In the genomic region with DNA sequence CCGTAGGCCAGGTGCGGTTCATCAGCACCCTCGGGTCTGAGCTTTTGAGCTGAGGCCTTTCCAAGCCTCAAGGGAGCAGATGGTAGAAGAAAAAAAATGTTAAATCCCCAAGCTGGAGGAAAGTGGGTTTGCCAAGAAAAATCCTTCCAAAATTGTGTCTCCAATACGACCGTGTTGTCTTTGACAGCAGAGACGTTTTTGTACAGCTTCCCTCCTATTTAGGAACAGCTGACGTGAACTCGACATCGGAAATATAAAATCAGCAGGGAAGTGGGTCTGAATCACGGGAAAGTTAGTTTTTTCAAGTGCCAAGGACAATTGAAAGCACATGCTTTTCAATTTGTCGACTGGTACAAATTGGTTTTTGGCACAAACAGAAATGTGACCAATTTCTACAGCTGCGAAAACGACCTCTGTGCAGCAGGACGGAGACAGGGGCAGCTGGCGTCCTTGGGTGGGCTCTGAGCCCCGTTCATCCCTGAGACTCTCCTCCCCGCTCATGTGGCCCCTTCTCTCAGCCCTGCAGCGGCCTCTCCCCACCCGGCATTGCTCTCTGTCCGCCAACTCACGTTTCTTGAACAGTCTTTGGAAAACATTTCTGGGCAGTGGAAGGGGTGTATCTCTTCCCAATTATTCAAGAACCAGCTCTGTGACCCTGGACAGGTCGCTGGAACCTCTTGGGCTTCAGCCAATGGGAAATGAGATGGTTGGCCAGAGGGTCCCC, we compare ENCODE assay signal across 15 cellular contexts.
DNase-seq lines count a peak whose midpoint lies in the region; ATAC-seq and TF ChIP-seq lines count a peak whose summit lies in the region.
"Had no signal": no experiment of that assay in that cellular context is flagged by ENCODE, and none has a peak within 500 bp of the region (broad histone marks: within the 10 kb centered on the region; RNA-seq: fewer than 3 reads in every experiment).

No MANE protein-coding gene starts in this region.

- TF ChIP-seq CTCF in heart left ventricle (IDR thresholded peaks at IDR 0.05) = no peak

- POLR2A ChIA-PET in activated CD4-positive, alpha-beta T cell treated with anti-CD3 and anti-CD28 coated beads, Interleukin-2, amount 10 ng/mL, durations not matched to agents 7 days and 5 days (lab: Charles Lee) = no interaction called here

- peak; percentile 74 for DNase-seq in G401 (ENCODE audit: low spot score)
- peak; percentile 30 for DNase-seq in globus pallidus (ENCODE audit: low spot score)
- DNase-seq in posterior vena cava (ENCODE audit: low spot score) = peak; percentile 53
- DNase-seq in activated CD4-positive, alpha-beta T cell treated with anti-CD3 and anti-CD28 coated beads, Interleukin-2, amount 10 ng/mL, durations not matched to agents 7 days and 5 days = no peak
- no peak for DNase-seq in DMS79 treated with DMSO at 0.1 percent for 48 hours (lab: John Stamatoyannopoulos, UW)
- DNase-seq in heart left ventricle = no peak

- peaks cover 3% of the 10 kb centered on the region for H3K4me1 Mint-ChIP-seq in activated CD4-positive, alpha-beta T cell treated with anti-CD3 and anti-CD28 coated beads, Interleukin-2, amount 10 ng/mL, durations not matched to agents 7 days and 5 days

- ATAC-seq in GM18907 (IDR thresholded peaks at IDR 0.05; ENCODE audit: unreplicated experiment) (no peak), heart left ventricle (no peak)

- H3K27me3 Mint-ChIP-seq in activated CD4-positive, alpha-beta T cell treated with anti-CD3 and anti-CD28 coated beads, Interleukin-2, amount 10 ng/mL, durations not matched to agents 7 days and 5 days = peaks cover 8% of the 10 kb centered on the region

- H3K4me1 ChIP-seq in heart left ventricle = peaks cover 0 to 14% (median 7%) of the 10 kb centered on the region in 12 donors

- WGBS in heart left ventricle, 4 donors = 70 to 73% (median 72%) methylated on average over 22 of the region's 22 CpGs

- CTCF ChIA-PET in activated CD4-positive, alpha-beta T cell treated with anti-CD3 and anti-CD28 coated beads, Interleukin-2, amount 10 ng/mL, durations not matched to agents 7 days and 5 days (lab: Charles Lee) = interaction anchor here (0.6 to 3.4 kb wide), 5 partner anchors 10 to 459 kb away, joined by 3 to 15 read pairs (median 3); no protein-coding TSS in a partner anchor

- intact Hi-C loops in posterior vena cava (cut with DNase I) (no loop called here), heart left ventricle (cut with DNase I) (loop anchor here in 2 of 10 donors (5.0 to 10.0 kb wide), 2 partner anchors 434 to 852 kb away; no protein-coding TSS in a partner anchor)

- TF ChIP-seq POLR2A in heart left ventricle (IDR thresholded peaks at IDR 0.05) = no peak

- no peaks in the 10 kb centered on the region for H3K9me3 Mint-ChIP-seq in activated CD4-positive, alpha-beta T cell treated with anti-CD3 and anti-CD28 coated beads, Interleukin-2, amount 10 ng/mL, durations not matched to agents 7 days and 5 days
- H3K9me3 Mint-ChIP-seq: activated T-cell treated with anti-CD3 and anti-CD28 coated beads, Interleukin-2, amount 50 U/mL, for 72 hours had no signal

- in situ Hi-C loops in G401 (cut with HindIII; ENCODE audit: low sequenced_read_pairs) = no loop called here

- no peak overlapping the region for H3K4me3 Mint-ChIP-seq in activated CD4-positive, alpha-beta T cell treated with anti-CD3 and anti-CD28 coated beads, Interleukin-2, amount 10 ng/mL, durations not matched to agents 7 days and 5 days

- no peaks in the 10 kb centered on the region for H3K36me3 Mint-ChIP-seq in activated CD4-positive, alpha-beta T cell treated with anti-CD3 and anti-CD28 coated beads, Interleukin-2, amount 10 ng/mL, durations not matched to agents 7 days and 5 days (ENCODE audit: low read depth)
- H3K36me3 Mint-ChIP-seq: activated naive CD4-positive, alpha-beta T cell treated with anti-CD3 and anti-CD28 coated beads, Interleukin-2, amount 10 ng/mL, durations not matched to agents 7 days and 5 days had no signal

- H3K27ac ChIP-seq in angular gyrus (ENCODE audit: low read depth, low read length) = peak overlapping the region; percentile 23
- no peak overlapping the region for H3K27ac ChIP-seq in heart left ventricle
- H3K27ac ChIP-seq: gastroesophageal sphincter, ovary, RWPE1, sigmoid colon, vagina had no signal

- H3K9me3 ChIP-seq in heart left ventricle = peaks cover 0 to 9% (median 0%) of the 10 kb centered on the region in 12 donors
- H3K9me3 ChIP-seq: ovary, sigmoid colon, vagina had no signal

- no peak overlapping the region for H3K27ac Mint-ChIP-seq in activated CD4-positive, alpha-beta T cell treated with anti-CD3 and anti-CD28 coated beads, Interleukin-2, amount 10 ng/mL, durations not matched to agents 7 days and 5 days
- H3K27ac Mint-ChIP-seq: activated naive CD4-positive, alpha-beta T cell treated with anti-CD3 and anti-CD28 coated beads, Interleukin-2, amount 10 ng/mL, durations not matched to agents 7 days and 5 days; activated T-cell treated with anti-CD3 and anti-CD28 coated beads, Interleukin-2, amount 50 U/mL, for 72 hours had no signal

- H3K4me3 ChIP-seq in heart left ventricle = no peak overlapping the region
- H3K4me3 ChIP-seq: ovary had no signal

- peaks cover 11 to 41% (median 16%) of the 10 kb centered on the region in 9 donors for H3K27me3 ChIP-seq in heart left ventricle
- H3K27me3 ChIP-seq: ovary, vagina had no signal

- no peaks in the 10 kb centered on the region for H3K36me3 ChIP-seq in heart left ventricle
- H3K36me3 ChIP-seq: gastroesophageal sphincter, ovary, sigmoid colon, vagina had no signal

Comparison
In these comparisons a context has a peak if more than half of its experiments do, and no peak if none do; other contexts are left out.
1. DNase-seq: peak in G401 (single experiment), globus pallidus (single experiment) and posterior vena cava (single experiment); none in activated CD4-positive, alpha-beta T cell treated with anti-CD3 and anti-CD28 coated beads, Interleukin-2, amount 10 ng/mL, durations not matched to agents 7 days and 5 days (single experiment), DMS79 treated with DMSO at 0.1 percent for 48 hours (single experiment) and heart left ventricle (0 of 5).